1 cellular context compared by ENCODE assay signal in genomic region chr11:13333456-13333957, GRCh38.
TF ChIP-seq lines count a peak whose summit lies in the region.

No MANE protein-coding gene starts in this region.

TF ChIP-seq in IMR-90, 13 proteins besides CTCF, POLR2A, EP300 and RAD21 (continued from another document):
- TF ChIP-seq RCOR1 (IDR thresholded peaks at IDR 0.05; ENCODE audit: insufficient replicate concordance, low read length) (no peak), FOS (IDR thresholded peaks at IDR 0.05; ENCODE audit: low read depth, low read length) (no peak), CEBPB (IDR thresholded peaks at IDR 0.05; ENCODE audit: low read depth, low read length) (no peak), NFE2L2 (IDR thresholded peaks at IDR 0.05; ENCODE audit: low read depth, low read length) (no peak), ELK1 (IDR thresholded peaks at IDR 0.05; ENCODE audit: borderline replicate concordance, low read depth, low read length) (no peak), RFX5 (IDR thresholded peaks at IDR 0.05; ENCODE audit: low read depth, low read length) (no peak), MXI1 (IDR thresholded peaks at IDR 0.05; ENCODE audit: borderline replicate concordance, low read depth, low read length) (no peak)
